ENCODE assay signal across 9 cellular contexts in genomic region chr16:29900888-29901606, GRCh38. TPM values are rescaled to one million over a fixed set of nuclear protein-coding genes. Genes with fewer than 3 reads are reported as not detected.
DNase-seq lines count a peak whose midpoint lies in the region; ATAC-seq and TF ChIP-seq lines count a peak whose summit lies in the region.
"Had no signal": no experiment of that assay in that cellular context is flagged by ENCODE, and none has a peak within 500 bp of the region (broad histone marks: within the 10 kb centered on the region; RNA-seq: fewer than 3 reads in every experiment).

No MANE protein-coding gene starts in this region.

- no peaks in the 10 kb centered on the region for H3K36me3 ChIP-seq in KMS-11 (ENCODE audit: insufficient read depth)

- H3K27me3 Mint-ChIP-seq in naive B cell = peaks cover 12 to 44% (median 40%) of the 10 kb centered on the region in 3 donors

- H3K36me3 Mint-ChIP-seq in naive B cell = peaks cover 0 to 20% of the 10 kb centered on the region in 2 donors

- DNase-seq in AG10803 (ENCODE audit: low read depth) (peak; percentile 6), cardiac fibroblast (ENCODE audit: low read depth in 2 of 2) (no peak), naive B cell (no peak), SIG-M5 (lab: John Stamatoyannopoulos, UW) (no peak), HT-29 (ENCODE audit: low spot score) (no peak)
- no peak for DNase-seq in stimulated activated CD4-positive, alpha-beta T cell treated with anti-CD3 and anti-CD28 coated beads, Interleukin-2, amount 100 ng/mL, for 48 hours
- DNase-seq: NCI-H187 had no signal

- peaks cover 4% of the 10 kb centered on the region for H3K4me1 ChIP-seq in KMS-11 (ENCODE audit: low read depth, poor library complexity, severe bottlenecking)

- no peak overlapping the region for H3K27ac Mint-ChIP-seq in naive B cell

- H4K20me1 ChIP-seq in KMS-11 (ENCODE audit: insufficient read depth) = no peaks in the 10 kb centered on the region

- peak overlapping the region; percentile 63 for H3K4me2 ChIP-seq in KMS-11

- peaks cover 37% of the 10 kb centered on the region; the same call in 1 of the 2 replicates for H3K27me3 ChIP-seq in KMS-11 (ENCODE audit: insufficient read depth, low read depth)

- no peak for ATAC-seq in naive B cell (ENCODE audit: low read depth in 2 of 2)
- no peak for ATAC-seq in HG03469 (IDR thresholded peaks at IDR 0.05; ENCODE audit: unreplicated experiment)

- peaks cover 0 to 4% (median 0%) of the 10 kb centered on the region in 7 donors for H3K9me3 Mint-ChIP-seq in naive B cell

- H3K4me3 ChIP-seq in AG10803 (ENCODE audit: low read length) (peak overlapping the region; percentile 82), KMS-11 (IDR thresholded peaks at IDR 0.05; ENCODE audit: insufficient read depth, low read depth, low read length) (no peak overlapping the region), cardiac fibroblast (replicated peaks in 1 of 2; ENCODE audit: low read depth in 2 of 2, low read length in 2 of 2) (peak overlapping the region; percentile 63 to 67)

- no peaks in the 10 kb centered on the region for H3K79me2 ChIP-seq in KMS-11 (ENCODE audit: insufficient read depth, low read depth)

- peaks cover 11 to 18% (median 11%) of the 10 kb centered on the region in 3 donors for H3K4me1 Mint-ChIP-seq in naive B cell

- H3K9ac ChIP-seq in KMS-11 = peak overlapping the region; percentile 63; the same call in 1 of the 2 replicates

- TF ChIP-seq CTCF in AG10803 (conservative IDR thresholded peaks at IDR 0.05; ENCODE audit: low read length) (no peak), KMS-11 (conservative IDR thresholded peaks at IDR 0.05; ENCODE audit: low read depth, low read length) (no peak), cardiac fibroblast (IDR thresholded peaks at IDR 0.05; ENCODE audit: low read depth, low read length) (no peak)

- peak overlapping the region; percentile 63 to 88 (median 74) for H3K4me3 Mint-ChIP-seq in naive B cell

- H3K27ac ChIP-seq in KMS-11 = no peak overlapping the region; the same call in 1 of the 2 replicates

- H2AFZ ChIP-seq in KMS-11 (ENCODE audit: low read depth) = peak overlapping the region; percentile 96; the same call in 1 of the 2 replicates

RNA-seq across cellular contexts. Expression of gene ASPHD1, which starts 0.8 kb away (rescaled TPM):
- polyA plus RNA-seq in naive B cell (ENCODE audit: low read depth in 6 of 6) = not detected
- total RNA-seq in HT-29 (2014; rRNA removed; shearing (Covaris generic)) = 19.5 and 24.0 TPM in 2 replicates

RNA-seq across cellular contexts. Expression of gene SEZ6L2, which starts 1.7 kb away (rescaled TPM):
- polyA plus RNA-seq in naive B cell (ENCODE audit: low read depth in 6 of 6) = not detected
- 12.3 and 17.8 TPM in 2 replicates for total RNA-seq in HT-29 (2014; rRNA removed; shearing (Covaris generic))

RNA-seq across cellular contexts. Expression of gene KCTD13, which starts 25.0 kb away (rescaled TPM):
- 10 to 100 TPM in 3 of 6 donors, 1 to 10 TPM in 3; 7.4 to 19.0 (median 10.4) TPM for polyA plus RNA-seq in naive B cell (ENCODE audit: low read depth in 6 of 6)
- 20.4 and 25.9 TPM in 2 replicates for total RNA-seq in HT-29 (2014; rRNA removed; shearing (Covaris generic))

RNA-seq across cellular contexts. Expression of gene CDIPT, which starts 38.0 kb away (rescaled TPM):
- polyA plus RNA-seq in naive B cell (ENCODE audit: low read depth in 6 of 6) = 10 to 100 TPM; 58.1 to 79.1 (median 66.3) TPM
- 90.0 and 91.7 TPM in 2 replicates for total RNA-seq in HT-29 (2014; rRNA removed; shearing (Covaris generic))
